Comparison of ENCODE assay signal across 19 cellular contexts in the genomic region with DNA sequence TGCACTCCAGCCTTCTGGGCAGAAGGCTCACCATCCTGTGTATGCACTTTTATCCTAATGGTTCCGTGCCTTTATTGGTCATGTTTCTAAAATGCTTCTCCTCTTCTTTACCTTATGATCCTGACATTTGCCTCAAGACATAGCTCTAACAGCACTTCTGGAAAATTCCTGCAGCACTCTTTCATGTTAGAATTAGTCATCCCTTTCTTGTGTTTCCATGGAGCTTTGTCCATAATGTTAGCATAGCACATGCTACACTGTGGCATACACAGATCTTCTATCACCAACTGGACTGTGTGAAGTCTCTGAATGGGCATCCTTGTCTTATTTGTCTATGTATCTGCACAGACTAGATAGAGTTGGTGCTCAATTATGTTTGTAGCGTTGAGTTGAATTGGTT. TPM values are rescaled to one million over a fixed set of nuclear protein-coding genes. Genes with fewer than 3 reads are reported as not detected.
DNase-seq lines count a peak whose midpoint lies in the region; ATAC-seq and TF ChIP-seq lines count a peak whose summit lies in the region.
"Had no signal": no experiment of that assay in that cellular context is flagged by ENCODE, and none has a peak within 500 bp of the region (broad histone marks: within the 10 kb centered on the region; RNA-seq: fewer than 3 reads in every experiment).

No MANE protein-coding gene starts in this region.

- TF ChIP-seq POLR2A in prostate gland (IDR thresholded peaks at IDR 0.05) = no peak

- no peak for TF ChIP-seq CTCF in PC-3 (conservative IDR thresholded peaks at IDR 0.05; ENCODE audit: low read depth, low read length)
- no peak for TF ChIP-seq CTCF in epithelial cell of esophagus (IDR thresholded peaks at IDR 0.05; ENCODE audit: insufficient read depth, low read depth, low read length, missing control alignments)
- TF ChIP-seq CTCF in lower lobe of right lung (IDR thresholded peaks at IDR 0.05) = no peak
- TF ChIP-seq CTCF in prostate gland (IDR thresholded peaks at IDR 0.05) = no peak
- TF ChIP-seq CTCF in Caco-2 (IDR thresholded peaks at IDR 0.05; ENCODE audit: insufficient read depth in 1 of 2, low read depth in 1 of 2, low read length in 1 of 2, severe bottlenecking in 1 of 2, unreplicated experiment in 1 of 2) = no peak
- no peak for TF ChIP-seq CTCF in nephron progenitor cell (IDR thresholded peaks at IDR 0.05)

- BruUV-seq in PC-3 (replicated peaks; lab: Mats Ljungman, UMichigan) (no TSS peak), Caco-2 (replicated peaks; lab: Mats Ljungman, UMichigan) (no TSS peak)

- in situ Hi-C loops in KBM-7 (cut with MboI; ENCODE audit: low pct_unique_long_range_greater_than_20kb, low sequenced_read_pairs) = no loop called here

- H3F3A ChIP-seq in PC-3 (ENCODE audit: low read length, unreplicated experiment) = no peaks in the 10 kb centered on the region

- 94% methylated on average over 2 of the region's 2 CpGs for WGBS in prostate gland

- intact Hi-C loops in PC-3 (cut with micrococcal nuclease) (no loop called here), lower lobe of right lung (cut with DNase I) (loop anchor here (10.0 kb wide), 1 partner anchor 54 kb away; no protein-coding TSS in a partner anchor), prostate gland (cut with DNase I) (no loop called here), Caco-2 (cut with micrococcal nuclease; ENCODE audit: unreplicated experiment) (no loop called here)

- no peak overlapping the region for H3K9ac ChIP-seq in PC-3 (ENCODE audit: low read length)
- H3K9ac ChIP-seq: BLaER1 treated with 17β-estradiol and CSF1 and Interleukin-3, amounts not matched to agents 10 nM and 100 nM had no signal

- no peak overlapping the region for H2AFZ ChIP-seq in PC-3 (ENCODE audit: low read length)
- H2AFZ ChIP-seq: GM23338 had no signal

- H3K9me3 Mint-ChIP-seq in Caco-2 (ENCODE audit: unreplicated experiment) = no peaks in the 10 kb centered on the region
- no peaks in the 10 kb centered on the region for H3K9me3 Mint-ChIP-seq in nephron progenitor cell
- H3K9me3 Mint-ChIP-seq: CD8-positive, alpha-beta memory T cell; GM23338 had no signal

- no peaks in the 10 kb centered on the region for H3K36me3 Mint-ChIP-seq in Caco-2 (ENCODE audit: insufficient read depth, unreplicated experiment)
- H3K36me3 Mint-ChIP-seq in nephron progenitor cell (ENCODE audit: low read depth) = no peaks in the 10 kb centered on the region
- H3K36me3 Mint-ChIP-seq: CD8-positive, alpha-beta memory T cell had no signal

- DNase-seq in COLO829 (ENCODE audit: low spot score) = peak; percentile 8
- DNase-seq in PC-3 = no peak
- DNase-seq in epithelial cell of esophagus (ENCODE audit: low read depth) = peak; percentile 19
- no peak for DNase-seq in lower lobe of right lung
- DNase-seq in prostate gland (ENCODE audit: low spot score) = no peak
- DNase-seq in KBM-7 = no peak
- DNase-seq in Caco-2 = no peak
- DNase-seq in nephron progenitor cell = no peak
- DNase-seq: Calu3; CD8-positive, alpha-beta memory T cell; H7; HFFc6 had no signal

- H3K4me1 ChIP-seq in PC-3 (ENCODE audit: insufficient read depth, low read length) (peaks cover 6% of the 10 kb centered on the region; the same call in 1 of the 2 replicates), lower lobe of right lung (no peaks in the 10 kb centered on the region), prostate gland (replicated peaks) (no peaks in the 10 kb centered on the region), Caco-2 (peaks cover 5% of the 10 kb centered on the region; the same call in 1 of the 2 replicates)
- H3K4me1 ChIP-seq: BLaER1 treated with 17β-estradiol and CSF1 and Interleukin-3, amounts not matched to agents 10 nM and 100 nM had no signal

- H4K20me1 ChIP-seq in PC-3 (ENCODE audit: low read length) = no peaks in the 10 kb centered on the region
- H4K20me1 ChIP-seq: BLaER1 treated with 17β-estradiol and CSF1 and Interleukin-3, amounts not matched to agents 10 nM and 100 nM had no signal

- H3K27ac Mint-ChIP-seq in Caco-2 (ENCODE audit: unreplicated experiment) = no peak overlapping the region
- no peak overlapping the region for H3K27ac Mint-ChIP-seq in nephron progenitor cell
- H3K27ac Mint-ChIP-seq: B cell, GM23338, HFFc6 had no signal

- H3K4me3 ChIP-seq in PC-3 (ENCODE audit: low read length) (no peak overlapping the region), epithelial cell of esophagus (ENCODE audit: low read length) (no peak overlapping the region), lower lobe of right lung (peak overlapping the region; percentile 27), prostate gland (no peak overlapping the region), Caco-2 (ENCODE audit: low read depth, low read length) (no peak overlapping the region)
- H3K4me3 ChIP-seq: BLaER1 treated with 17β-estradiol and CSF1 and Interleukin-3, amounts not matched to agents 10 nM and 100 nM; GM23338 had no signal

- H3K36me3 ChIP-seq in PC-3 (ENCODE audit: low read depth, low read length) (peaks cover 15% of the 10 kb centered on the region; the same call in 1 of the 2 replicates), lower lobe of right lung (no peaks in the 10 kb centered on the region), prostate gland (no peaks in the 10 kb centered on the region), Caco-2 (ENCODE audit: control insufficient read depth, insufficient read depth, low read length) (no peaks in the 10 kb centered on the region)
- H3K36me3 ChIP-seq: BLaER1 treated with 17β-estradiol and CSF1 and Interleukin-3, amounts not matched to agents 10 nM and 100 nM had no signal

- no peaks in the 10 kb centered on the region for H3K9me3 ChIP-seq in PC-3 (ENCODE audit: low read length)
- H3K9me3 ChIP-seq in lower lobe of right lung = no peaks in the 10 kb centered on the region
- H3K9me3 ChIP-seq in prostate gland = no peaks in the 10 kb centered on the region
- no peaks in the 10 kb centered on the region for H3K9me3 ChIP-seq in Caco-2
- H3K9me3 ChIP-seq: BLaER1 treated with 17β-estradiol and CSF1 and Interleukin-3, amounts not matched to agents 10 nM and 100 nM had no signal

- ATAC-seq in PC-3 = peak; percentile 43; the same call in 1 of the 2 replicates
- ATAC-seq in lower lobe of right lung = peak in 1 of 2 donors; percentile 17
- ATAC-seq: GM23338, HCT116 had no signal

- H3K27me3 ChIP-seq in PC-3 (ENCODE audit: low read length) = no peaks in the 10 kb centered on the region
- H3K27me3 ChIP-seq in lower lobe of right lung (ENCODE audit: low read depth) = no peaks in the 10 kb centered on the region
- no peaks in the 10 kb centered on the region for H3K27me3 ChIP-seq in prostate gland (replicated peaks; ENCODE audit: insufficient read depth)
- H3K27me3 ChIP-seq in Caco-2 (replicated peaks; ENCODE audit: control insufficient read depth, insufficient read depth, low read length) = no peaks in the 10 kb centered on the region
- H3K27me3 ChIP-seq: BLaER1 treated with 17β-estradiol and CSF1 and Interleukin-3, amounts not matched to agents 10 nM and 100 nM had no signal

- H3K4me1 Mint-ChIP-seq in Caco-2 (ENCODE audit: low read depth, unreplicated experiment) (peaks cover 7% of the 10 kb centered on the region), nephron progenitor cell (peaks cover 12% of the 10 kb centered on the region)
- H3K4me1 Mint-ChIP-seq: B cell; CD8-positive, alpha-beta memory T cell had no signal

- no peak overlapping the region for H3K4me3 Mint-ChIP-seq in Caco-2 (ENCODE audit: unreplicated experiment)
- no peak overlapping the region for H3K4me3 Mint-ChIP-seq in nephron progenitor cell
- H3K4me3 Mint-ChIP-seq: B cell; CD8-positive, alpha-beta memory T cell; GM23338; HFFc6 had no signal

- POLR2A ChIA-PET in PC-3 (lab: Charles Lee; ENCODE audit: unreplicated experiment) = interaction anchor here (1.2 kb wide), 1 partner anchor 55 kb away, joined by 6 read pairs; no protein-coding TSS in a partner anchor
- POLR2A ChIA-PET in Caco-2 (lab: Charles Lee) = no interaction called here

- CTCF ChIA-PET in PC-3 (lab: Charles Lee) (no interaction called here), Caco-2 (lab: Charles Lee) (no interaction called here)

- no peaks in the 10 kb centered on the region for H3K27me3 Mint-ChIP-seq in Caco-2 (ENCODE audit: insufficient read depth, unreplicated experiment)
- H3K27me3 Mint-ChIP-seq in nephron progenitor cell (ENCODE audit: low read depth, poor library complexity) = no peaks in the 10 kb centered on the region

- no peaks in the 10 kb centered on the region for H3K79me2 ChIP-seq in PC-3 (ENCODE audit: low read length)

- H3K9me2 ChIP-seq in PC-3 (replicated peaks; ENCODE audit: low read length) = no peaks in the 10 kb centered on the region

- no peak overlapping the region for H3K27ac ChIP-seq in PC-3 (ENCODE audit: low read length)
- H3K27ac ChIP-seq in lower lobe of right lung = no peak overlapping the region
- no peak overlapping the region for H3K27ac ChIP-seq in prostate gland
- H3K27ac ChIP-seq: BLaER1 treated with 17β-estradiol and CSF1 and Interleukin-3, amounts not matched to agents 10 nM and 100 nM; HL-60 had no signal

- H3K4me2 ChIP-seq in PC-3 (ENCODE audit: low read length) = no peak overlapping the region
- H3K4me2 ChIP-seq: BLaER1 treated with 17β-estradiol and CSF1 and Interleukin-3, amounts not matched to agents 10 nM and 100 nM; GM23338 had no signal

RNA-seq across cellular contexts. Expression of a gene that starts 1.9 kb away (rescaled TPM):
- total RNA-seq in PC-3 (2014; rRNA removed) = 0.51 TPM in 1 of 2 replicates, not detected in the other
- total RNA-seq in lower lobe of right lung = 624 TPM
- not detected for total RNA-seq in prostate gland
- total RNA-seq in Caco-2 (2022) = not detected in 2 replicates
- total RNA-seq: A172; B cell; Calu3; CD8-positive, alpha-beta memory T cell; HFFc6; HT1080 had no signal

RNA-seq across cellular contexts. Expression of a gene that starts 25.9 kb away (rescaled TPM):
- total RNA-seq in PC-3 (2014; rRNA removed) = 59.9 and 78.7 TPM in 2 replicates
- not detected for total RNA-seq in lower lobe of right lung
- under 1 TPM in 1 of 2 donors, not detected in 1; 0.59 TPM for total RNA-seq in prostate gland
- total RNA-seq in Caco-2 (2022) = 0.63 TPM in 1 of 2 replicates, not detected in the other
- total RNA-seq: A172; B cell; CD8-positive, alpha-beta memory T cell; GM23338; H7; HFFc6 had no signal

RNA-seq across cellular contexts. Expression of a gene that starts 49.0 kb away (rescaled TPM):
- total RNA-seq in PC-3 (2014; rRNA removed) (not detected in 2 replicates), lower lobe of right lung (not detected), prostate gland (1 to 10 TPM in 1 of 2 donors, not detected in 1; 3.7 TPM), Caco-2 (2022) (1,526 and 1,916 TPM in 2 replicates)
- total RNA-seq: B cell; CD8-positive, alpha-beta memory T cell; GM23338; HFFc6; HT1080 had no signal

Comparison
In these comparisons a context has a peak if more than half of its experiments do, and no peak if none do; other contexts are left out.
1. DNase-seq: peak in COLO829 (single experiment) and epithelial cell of esophagus (single experiment); none in PC-3 (single experiment), lower lobe of right lung (single experiment), prostate gland (single experiment), KBM-7 (single experiment), Caco-2 (0 of 2) and nephron progenitor cell (single experiment).
2. RNA of a gene that starts 1.9 kb away (total RNA-seq): 624 TPM in lower lobe of right lung (single experiment); 0.51 TPM in PC-3, not detected in prostate gland and not detected in Caco-2; every median in the first group is over 100 times any median in the second.
3. RNA of a gene that starts 25.9 kb away (total RNA-seq): 59.9 to 78.7 TPM in PC-3; 0.59 TPM in prostate gland, not detected in lower lobe of right lung (single experiment) and 0.63 TPM in Caco-2; every median in the first group is over 10 times any median in the second.
4. RNA of a gene that starts 49.0 kb away (total RNA-seq): 1,526 to 1,916 TPM in Caco-2; 3.7 TPM in prostate gland, not detected in lower lobe of right lung (single experiment) and not detected in PC-3; every median in the first group is over 100 times any median in the second.